ENCODE assay signal across 1 cellular context in genomic region chr1:160652924-160653619, GRCh38.
TF ChIP-seq lines count a peak whose summit lies in the region.

No MANE protein-coding gene starts in this region.

TF ChIP-seq in H1, 55 proteins besides CTCF, POLR2A, EP300 and RAD21:
- TF ChIP-seq TEAD4 (IDR thresholded peaks at IDR 0.05; ENCODE audit: low read depth, low read length) (no peak), BRCA1 (IDR thresholded peaks at IDR 0.05; ENCODE audit: low read depth, low read length) (no peak), HDAC2 (IDR thresholded peaks at IDR 0.05; ENCODE audit: borderline replicate concordance in 1 of 2, low read depth in 2 of 2, low read length in 2 of 2) (no peak), CHD1 (IDR thresholded peaks at IDR 0.05; ENCODE audit: low read depth, low read length) (no peak), SP2 (IDR thresholded peaks at IDR 0.05; ENCODE audit: low read length) (no peak), CTBP2 (IDR thresholded peaks at IDR 0.05; ENCODE audit: borderline replicate concordance, insufficient read depth, insufficient read length, low read length) (no peak), MAX (IDR thresholded peaks at IDR 0.05) (no peak), PHF8 (conservative IDR thresholded peaks at IDR 0.05; ENCODE audit: low read depth, low read length) (no peak), SP1 (IDR thresholded peaks at IDR 0.05; ENCODE audit: low read depth, low read length) (no peak), SP4 (IDR thresholded peaks at IDR 0.05; ENCODE audit: low read length) (no peak), BCL11A (IDR thresholded peaks at IDR 0.05; ENCODE audit: low read depth in 2 of 2, low read length in 2 of 2) (no peak), RFX5 (IDR thresholded peaks at IDR 0.05; ENCODE audit: borderline replicate concordance, low read depth, low read length) (no peak)
- TF ChIP-seq, protein P1, sequence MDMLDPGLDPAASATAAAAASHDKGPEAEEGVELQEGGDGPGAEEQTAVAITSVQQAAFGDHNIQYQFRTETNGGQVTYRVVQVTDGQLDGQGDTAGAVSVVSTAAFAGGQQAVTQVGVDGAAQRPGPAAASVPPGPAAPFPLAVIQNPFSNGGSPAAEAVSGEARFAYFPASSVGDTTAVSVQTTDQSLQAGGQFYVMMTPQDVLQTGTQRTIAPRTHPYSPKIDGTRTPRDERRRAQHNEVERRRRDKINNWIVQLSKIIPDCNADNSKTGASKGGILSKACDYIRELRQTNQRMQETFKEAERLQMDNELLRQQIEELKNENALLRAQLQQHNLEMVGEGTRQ (IDR thresholded peaks at IDR 0.05; ENCODE audit: low read length), result no peak
- TF ChIP-seq, protein P2, sequence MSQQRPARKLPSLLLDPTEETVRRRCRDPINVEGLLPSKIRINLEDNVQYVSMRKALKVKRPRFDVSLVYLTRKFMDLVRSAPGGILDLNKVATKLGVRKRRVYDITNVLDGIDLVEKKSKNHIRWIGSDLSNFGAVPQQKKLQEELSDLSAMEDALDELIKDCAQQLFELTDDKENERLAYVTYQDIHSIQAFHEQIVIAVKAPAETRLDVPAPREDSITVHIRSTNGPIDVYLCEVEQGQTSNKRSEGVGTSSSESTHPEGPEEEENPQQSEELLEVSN (IDR thresholded peaks at IDR 0.05), result no peak
